2 cellular contexts compared by ENCODE assay signal in genomic region chr15:56781666-56782065, GRCh38.
TF ChIP-seq lines count a peak whose summit lies in the region.

No MANE protein-coding gene starts in this region.

TF ChIP-seq in HepG2, 621 proteins besides CTCF, POLR2A, EP300 and RAD21:
- TF ChIP-seq, protein P1, sequence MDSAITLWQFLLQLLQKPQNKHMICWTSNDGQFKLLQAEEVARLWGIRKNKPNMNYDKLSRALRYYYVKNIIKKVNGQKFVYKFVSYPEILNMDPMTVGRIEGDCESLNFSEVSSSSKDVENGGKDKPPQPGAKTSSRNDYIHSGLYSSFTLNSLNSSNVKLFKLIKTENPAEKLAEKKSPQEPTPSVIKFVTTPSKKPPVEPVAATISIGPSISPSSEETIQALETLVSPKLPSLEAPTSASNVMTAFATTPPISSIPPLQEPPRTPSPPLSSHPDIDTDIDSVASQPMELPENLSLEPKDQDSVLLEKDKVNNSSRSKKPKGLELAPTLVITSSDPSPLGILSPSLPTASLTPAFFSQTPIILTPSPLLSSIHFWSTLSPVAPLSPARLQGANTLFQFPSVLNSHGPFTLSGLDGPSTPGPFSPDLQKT (CRISPR knock-in tag; IDR thresholded peaks at IDR 0.05; ENCODE audit: borderline replicate concordance), result no peak
- no peak for TF ChIP-seq ZKSCAN8 (CRISPR knock-in tag; IDR thresholded peaks at IDR 0.05; ENCODE audit: borderline replicate concordance)
- TF ChIP-seq, protein P2, sequence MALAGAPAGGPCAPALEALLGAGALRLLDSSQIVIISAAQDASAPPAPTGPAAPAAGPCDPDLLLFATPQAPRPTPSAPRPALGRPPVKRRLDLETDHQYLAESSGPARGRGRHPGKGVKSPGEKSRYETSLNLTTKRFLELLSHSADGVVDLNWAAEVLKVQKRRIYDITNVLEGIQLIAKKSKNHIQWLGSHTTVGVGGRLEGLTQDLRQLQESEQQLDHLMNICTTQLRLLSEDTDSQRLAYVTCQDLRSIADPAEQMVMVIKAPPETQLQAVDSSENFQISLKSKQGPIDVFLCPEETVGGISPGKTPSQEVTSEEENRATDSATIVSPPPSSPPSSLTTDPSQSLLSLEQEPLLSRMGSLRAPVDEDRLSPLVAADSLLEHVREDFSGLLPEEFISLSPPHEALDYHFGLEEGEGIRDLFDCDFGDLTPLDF (CRISPR knock-in tag; IDR thresholded peaks at IDR 0.05), result no peak
- TF ChIP-seq PPARG (CRISPR knock-in tag; conservative IDR thresholded peaks at IDR 0.05), result no peak
- no peak for TF ChIP-seq ZNF256 (CRISPR knock-in tag; conservative IDR thresholded peaks at IDR 0.05)
- TF ChIP-seq, protein P3, sequence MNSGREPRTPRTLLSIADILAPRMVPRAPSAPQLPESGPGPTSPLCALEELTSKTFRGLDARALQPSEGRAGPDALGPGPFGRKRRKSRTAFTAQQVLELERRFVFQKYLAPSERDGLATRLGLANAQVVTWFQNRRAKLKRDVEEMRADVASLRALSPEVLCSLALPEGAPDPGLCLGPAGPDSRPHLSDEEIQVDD (CRISPR knock-in tag; IDR thresholded peaks at IDR 0.05; ENCODE audit: borderline replicate concordance), result no peak
- no peak for TF ChIP-seq HOXD1 (CRISPR knock-in tag; IDR thresholded peaks at IDR 0.05)
- no peak for TF ChIP-seq SIX1 (CRISPR knock-in tag; IDR thresholded peaks at IDR 0.05; ENCODE audit: borderline replicate concordance)
- no peak for TF ChIP-seq BATF2 (CRISPR knock-in tag; IDR thresholded peaks at IDR 0.05)
- no peak for TF ChIP-seq TMF1 (CRISPR knock-in tag; IDR thresholded peaks at IDR 0.05; ENCODE audit: low read depth)
- no peak for TF ChIP-seq TEAD2 (CRISPR knock-in tag; IDR thresholded peaks at IDR 0.05)
- TF ChIP-seq PHF21A (CRISPR knock-in tag; IDR thresholded peaks at IDR 0.05), result no peak
- TF ChIP-seq CC2D1A (CRISPR knock-in tag; IDR thresholded peaks at IDR 0.05), result no peak

TF ChIP-seq in K562, 482 proteins besides CTCF, POLR2A, EP300 and RAD21:
- TF ChIP-seq RBM15 (IDR thresholded peaks at IDR 0.05; ENCODE audit: insufficient read depth, low read length) (no peak), CREB3 (tag; conservative IDR thresholded peaks at IDR 0.05; ENCODE audit: low read depth) (no peak), ZKSCAN1 (IDR thresholded peaks at IDR 0.05; ENCODE audit: low read depth, low read length) (no peak), VEZF1 (CRISPR knock-in tag; IDR thresholded peaks at IDR 0.05) (peak; percentile 71), ZEB2 (IDR thresholded peaks at IDR 0.05) (no peak), ZNF282 (CRISPR knock-in tag; IDR thresholded peaks at IDR 0.05) (no peak), ELF4 (CRISPR knock-in tag; IDR thresholded peaks at IDR 0.05) (no peak), ZNF384 (IDR thresholded peaks at IDR 0.05; ENCODE audit: low read depth, low read length) (no peak), SPI1 (IDR thresholded peaks at IDR 0.05; ENCODE audit: borderline replicate concordance, low read depth, low read length) (no peak), ATF1 (CRISPR knock-in tag; IDR thresholded peaks at IDR 0.05) (no peak), ATF1 (tag; IDR thresholded peaks at IDR 0.05) (0 out of 2 replicates have a peak, but pooled peaks have one; percentile 18), SREBF1 (IDR thresholded peaks at IDR 0.05; ENCODE audit: borderline replicate concordance, low read depth, low read length) (no peak), FOSL1 (tag; conservative IDR thresholded peaks at IDR 0.05) (0 out of 2 replicates have a peak, but pooled peaks have one; percentile 10), SRF (CRISPR knock-in tag; IDR thresholded peaks at IDR 0.05) (peak in 1 of 2 experiments; percentile 90; a peak in 2 of 4 replicates), BCOR (IDR thresholded peaks at IDR 0.05) (no peak), STAG1 (CRISPR knock-in tag; IDR thresholded peaks at IDR 0.05; ENCODE audit: borderline replicate concordance) (no peak), ZNF586 (CRISPR knock-in tag; conservative IDR thresholded peaks at IDR 0.05) (no peak), ZNF449 (CRISPR knock-in tag; IDR thresholded peaks at IDR 0.05) (no peak), NFIC (IDR thresholded peaks at IDR 0.05) (no peak), CXXC5 (CRISPR knock-in tag; IDR thresholded peaks at IDR 0.05) (no peak), NEUROD1 (IDR thresholded peaks at IDR 0.05; ENCODE audit: borderline replicate concordance, low read depth, low read length, partially characterized antibody) (no peak), KAT2B (IDR thresholded peaks at IDR 0.05; ENCODE audit: low read depth, low read length) (no peak), POU5F1 (IDR thresholded peaks at IDR 0.05; ENCODE audit: borderline replicate concordance, low read depth, low read length, partially characterized antibody) (no peak), GTF2E2 (tag; IDR thresholded peaks at IDR 0.05) (no peak), CGGBP1 (CRISPR knock-in tag; IDR thresholded peaks at IDR 0.05) (no peak), SMAD2 (IDR thresholded peaks at IDR 0.05; ENCODE audit: low read depth, low read length) (no peak), SAFB (IDR thresholded peaks at IDR 0.05; ENCODE audit: borderline replicate concordance, low read depth, low read length) (no peak), YY1 (IDR thresholded peaks at IDR 0.05; ENCODE audit: borderline replicate concordance in 1 of 3, control insufficient read depth in 1 of 3, extremely low read depth in 1 of 3, insufficient read depth in 3 of 3, insufficient read length in 1 of 3, insufficient replicate concordance in 2 of 3, low read depth in 1 of 3, low read length in 2 of 3) (peak in 1 of 3 experiments; percentile 19), DIDO1 (tag; IDR thresholded peaks at IDR 0.05; ENCODE audit: low read depth) (no peak), NFRKB (IDR thresholded peaks at IDR 0.05; ENCODE audit: low read depth) (no peak), ZNF592 (IDR thresholded peaks at IDR 0.05) (no peak; the same call in 1 of the 2 replicates), GATAD2A (IDR thresholded peaks at IDR 0.05) (no peak), SRSF3 (IDR thresholded peaks at IDR 0.05; ENCODE audit: insufficient read depth, low read length) (no peak), ZNF766 (CRISPR knock-in tag; conservative IDR thresholded peaks at IDR 0.05) (0 out of 2 replicates have a peak, but pooled peaks have one; percentile 15), NR2C1 (IDR thresholded peaks at IDR 0.05) (no peak), NR2C1 (tag; IDR thresholded peaks at IDR 0.05) (no peak), SIRT6 (IDR thresholded peaks at IDR 0.05; ENCODE audit: low read depth, low read length) (no peak), ZNF140 (CRISPR knock-in tag; IDR thresholded peaks at IDR 0.05) (no peak)
- TF ChIP-seq, protein P4, sequence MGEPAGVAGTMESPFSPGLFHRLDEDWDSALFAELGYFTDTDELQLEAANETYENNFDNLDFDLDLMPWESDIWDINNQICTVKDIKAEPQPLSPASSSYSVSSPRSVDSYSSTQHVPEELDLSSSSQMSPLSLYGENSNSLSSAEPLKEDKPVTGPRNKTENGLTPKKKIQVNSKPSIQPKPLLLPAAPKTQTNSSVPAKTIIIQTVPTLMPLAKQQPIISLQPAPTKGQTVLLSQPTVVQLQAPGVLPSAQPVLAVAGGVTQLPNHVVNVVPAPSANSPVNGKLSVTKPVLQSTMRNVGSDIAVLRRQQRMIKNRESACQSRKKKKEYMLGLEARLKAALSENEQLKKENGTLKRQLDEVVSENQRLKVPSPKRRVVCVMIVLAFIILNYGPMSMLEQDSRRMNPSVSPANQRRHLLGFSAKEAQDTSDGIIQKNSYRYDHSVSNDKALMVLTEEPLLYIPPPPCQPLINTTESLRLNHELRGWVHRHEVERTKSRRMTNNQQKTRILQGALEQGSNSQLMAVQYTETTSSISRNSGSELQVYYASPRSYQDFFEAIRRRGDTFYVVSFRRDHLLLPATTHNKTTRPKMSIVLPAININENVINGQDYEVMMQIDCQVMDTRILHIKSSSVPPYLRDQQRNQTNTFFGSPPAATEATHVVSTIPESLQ (CRISPR knock-in tag; IDR thresholded peaks at IDR 0.05), result no peak
- TF ChIP-seq, protein P5, sequence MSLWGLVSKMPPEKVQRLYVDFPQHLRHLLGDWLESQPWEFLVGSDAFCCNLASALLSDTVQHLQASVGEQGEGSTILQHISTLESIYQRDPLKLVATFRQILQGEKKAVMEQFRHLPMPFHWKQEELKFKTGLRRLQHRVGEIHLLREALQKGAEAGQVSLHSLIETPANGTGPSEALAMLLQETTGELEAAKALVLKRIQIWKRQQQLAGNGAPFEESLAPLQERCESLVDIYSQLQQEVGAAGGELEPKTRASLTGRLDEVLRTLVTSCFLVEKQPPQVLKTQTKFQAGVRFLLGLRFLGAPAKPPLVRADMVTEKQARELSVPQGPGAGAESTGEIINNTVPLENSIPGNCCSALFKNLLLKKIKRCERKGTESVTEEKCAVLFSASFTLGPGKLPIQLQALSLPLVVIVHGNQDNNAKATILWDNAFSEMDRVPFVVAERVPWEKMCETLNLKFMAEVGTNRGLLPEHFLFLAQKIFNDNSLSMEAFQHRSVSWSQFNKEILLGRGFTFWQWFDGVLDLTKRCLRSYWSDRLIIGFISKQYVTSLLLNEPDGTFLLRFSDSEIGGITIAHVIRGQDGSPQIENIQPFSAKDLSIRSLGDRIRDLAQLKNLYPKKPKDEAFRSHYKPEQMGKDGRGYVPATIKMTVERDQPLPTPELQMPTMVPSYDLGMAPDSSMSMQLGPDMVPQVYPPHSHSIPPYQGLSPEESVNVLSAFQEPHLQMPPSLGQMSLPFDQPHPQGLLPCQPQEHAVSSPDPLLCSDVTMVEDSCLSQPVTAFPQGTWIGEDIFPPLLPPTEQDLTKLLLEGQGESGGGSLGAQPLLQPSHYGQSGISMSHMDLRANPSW (CRISPR knock-in tag; IDR thresholded peaks at IDR 0.05), result no peak
